16 cellular contexts compared by ENCODE assay signal in the genomic region with DNA sequence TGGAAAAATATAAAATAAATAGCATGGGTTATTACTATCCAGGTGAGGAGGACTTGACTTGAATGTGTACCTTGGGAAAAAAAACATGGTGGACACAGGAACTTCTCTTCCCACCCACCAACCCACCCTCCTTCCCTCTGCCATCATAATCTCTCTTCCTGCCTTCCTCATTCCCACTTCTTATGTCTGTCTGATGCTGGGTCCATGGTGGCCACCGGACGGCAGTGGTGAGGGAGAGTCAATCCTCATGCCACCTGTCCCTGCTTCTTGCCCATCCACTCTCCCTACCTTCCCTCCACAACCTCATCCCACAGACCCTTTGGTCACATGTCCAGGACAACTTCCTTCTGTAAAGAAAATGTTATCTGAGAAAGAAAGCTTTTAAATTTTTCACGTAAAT.
A peak's percentile ranks its signal among the peaks of the same experiment; 100 is the strongest.
DNase-seq lines count a peak whose midpoint lies in the region; ATAC-seq and TF ChIP-seq lines count a peak whose summit lies in the region.
"Had no signal": no experiment of that assay in that cellular context is flagged by ENCODE, and none has a peak within 500 bp of the region (broad histone marks: within the 10 kb centered on the region; RNA-seq: fewer than 3 reads in every experiment).

No MANE protein-coding gene starts in this region.

- no peak overlapping the region for H3K18ac ChIP-seq in neuronal stem cell (ENCODE audit: low read length)

- no peak overlapping the region for H3K14ac ChIP-seq in neuronal stem cell (ENCODE audit: low read length)

- no peak for ATAC-seq in CD4-positive, CD25-positive, alpha-beta regulatory T cell (ENCODE audit: low read depth in 2 of 2)
- no peak for ATAC-seq in HG02870 (IDR thresholded peaks at IDR 0.05; ENCODE audit: unreplicated experiment)
- ATAC-seq: GM23338, left ventricle myocardium superior, right cardiac atrium had no signal

- no peak for DNase-seq in CD4-positive, CD25-positive, alpha-beta regulatory T cell
- DNase-seq in WERI-Rb-1 (peak; percentile 8), immature natural killer cell (no peak), transverse colon (no peak), neuronal stem cell (ENCODE audit: low spot score) (no peak), progenitor cell of endocrine pancreas (ENCODE audit: low spot score, unreplicated experiment) (no peak)
- DNase-seq: colonic mucosa; left ventricle myocardium superior; NCI-H146; nephron progenitor cell; right cardiac atrium; stimulated activated CD4-positive, alpha-beta T cell treated with anti-CD3 and anti-CD28 coated beads, Interleukin-2, amount 100 ng/mL, for 48 hours had no signal

- H3K27ac ChIP-seq in BLaER1 (no peak overlapping the region), WERI-Rb-1 (no peak overlapping the region), transverse colon (no peak overlapping the region), neuronal stem cell (replicated peaks; ENCODE audit: low read length) (no peak overlapping the region)
- peak overlapping the region; percentile 91 for H3K27ac ChIP-seq in CD4-positive, CD25-positive, alpha-beta regulatory T cell (ENCODE audit: insufficient read depth, low read length, poor library complexity, severe bottlenecking)
- H3K27ac ChIP-seq: colonic mucosa, KMS-11 had no signal

- H2BK120ac ChIP-seq in neuronal stem cell (ENCODE audit: low read depth, low read length): no peak overlapping the region

- H2AFZ ChIP-seq in neuronal stem cell (ENCODE audit: low read length): no peak overlapping the region
- H2AFZ ChIP-seq: GM23338 had no signal

- TF ChIP-seq CTCF in WERI-Rb-1 (IDR thresholded peaks at IDR 0.05; ENCODE audit: low read depth, low read length) (peak; percentile 19; the same call in 1 of the 2 replicates), transverse colon (IDR thresholded peaks at IDR 0.05) (no peak), progenitor cell of endocrine pancreas (IDR thresholded peaks at IDR 0.05; ENCODE audit: unreplicated experiment) (no peak)

- H3K9ac ChIP-seq in BLaER1: no peak overlapping the region
- no peak overlapping the region for H3K9ac ChIP-seq in neuronal stem cell (ENCODE audit: low read depth, low read length, poor library complexity)
- H3K9ac ChIP-seq: KMS-11 had no signal

- H4K20me1 ChIP-seq in BLaER1: peaks cover 30% of the 10 kb centered on the region; the same call in 1 of the 2 replicates

- TF ChIP-seq EP300 in transverse colon (IDR thresholded peaks at IDR 0.05; ENCODE audit: low read depth): no peak

- no peak overlapping the region for H4K91ac ChIP-seq in neuronal stem cell (ENCODE audit: low read depth, low read length, poor library complexity)

- H3K27ac Mint-ChIP-seq in CD4-positive, CD25-positive, alpha-beta regulatory T cell: peak overlapping the region; percentile 95 to 96 (median 96)
- H3K27ac Mint-ChIP-seq in immature natural killer cell: peak overlapping the region; percentile 91 to 99 (median 97)
- no peak overlapping the region for H3K27ac Mint-ChIP-seq in progenitor cell of endocrine pancreas
- H3K27ac Mint-ChIP-seq: GM23338, nephron progenitor cell had no signal

- H3K36me3 Mint-ChIP-seq in CD4-positive, CD25-positive, alpha-beta regulatory T cell: peaks cover 51% of the 10 kb centered on the region
- H3K36me3 Mint-ChIP-seq in immature natural killer cell (peaks cover 34 to 54% (median 46%) of the 10 kb centered on the region in 3 donors), progenitor cell of endocrine pancreas (ENCODE audit: insufficient read depth) (peaks cover 19% of the 10 kb centered on the region)

- H3K4me3 ChIP-seq in BLaER1 (no peak overlapping the region), WERI-Rb-1 (ENCODE audit: low read depth, low read length) (no peak overlapping the region), transverse colon (no peak overlapping the region), neuronal stem cell (ENCODE audit: low read length in 2 of 2) (peak overlapping the region in 1 of 2 donors; percentile 58)
- H3K4me3 ChIP-seq in CD4-positive, CD25-positive, alpha-beta regulatory T cell (ENCODE audit: low read depth, low read length): peak overlapping the region; percentile 90
- H3K4me3 ChIP-seq: colonic mucosa, GM23338 had no signal

- 77 to 88% methylated on average over 1 to 3 of the region's 3 CpGs for WGBS in transverse colon (ENCODE audit: low coverage in 1 of 2), 2 donors
- WGBS in neuronal stem cell (ENCODE audit: extremely low coverage in 2 of 2, insufficient read length in 2 of 2, insufficient replicate concordance in 1 of 2), 2 donors: no CpG with 5 or more reads among the region's 3 CpGs

- H4K8ac ChIP-seq in neuronal stem cell (ENCODE audit: low read depth, low read length): no peak overlapping the region

- no peak overlapping the region for H2BK15ac ChIP-seq in neuronal stem cell (ENCODE audit: low read length)

- H3K4me2 ChIP-seq in BLaER1: 0 out of 2 replicates have a peak overlapping the region, but pooled peaks have one; percentile 3
- no peak overlapping the region for H3K4me2 ChIP-seq in neuronal stem cell (ENCODE audit: insufficient read depth, low read length, poor library complexity, severe bottlenecking)
- H3K4me2 ChIP-seq: KMS-11 had no signal

- H3K4me1 ChIP-seq in BLaER1 (peaks cover 57% of the 10 kb centered on the region), transverse colon (peaks cover 0 to 16% (median 5%) of the 10 kb centered on the region in 4 donors), neuronal stem cell (ENCODE audit: control insufficient read depth in 2 of 2, insufficient read depth in 1 of 2, low read depth in 1 of 2, low read length in 2 of 2) (peaks cover 0 to 11% of the 10 kb centered on the region in 2 donors)
- H3K4me1 ChIP-seq in CD4-positive, CD25-positive, alpha-beta regulatory T cell (ENCODE audit: control insufficient read depth, insufficient read depth, low read length, poor library complexity, severe bottlenecking): peaks cover 99% of the 10 kb centered on the region

- peaks cover 0 to 3% (median 0%) of the 10 kb centered on the region in 7 donors for H3K9me3 Mint-ChIP-seq in CD4-positive, CD25-positive, alpha-beta regulatory T cell
- H3K9me3 Mint-ChIP-seq in immature natural killer cell (peaks cover 0 to 1% (median 0%) of the 10 kb centered on the region in 6 donors), progenitor cell of endocrine pancreas (ENCODE audit: low read depth) (peaks cover 4% of the 10 kb centered on the region)

- H3K4me1 Mint-ChIP-seq in CD4-positive, CD25-positive, alpha-beta regulatory T cell: peaks cover 60 to 98% (median 87%) of the 10 kb centered on the region in 4 donors
- peaks cover 98 to 100% of the 10 kb centered on the region in 2 donors for H3K4me1 Mint-ChIP-seq in immature natural killer cell
- H3K4me1 Mint-ChIP-seq in progenitor cell of endocrine pancreas (ENCODE audit: low read depth): peaks cover 15% of the 10 kb centered on the region

- H3K4ac ChIP-seq in neuronal stem cell (ENCODE audit: low read length): no peak overlapping the region

- in situ Hi-C loops in transverse colon (cut with MboI; ENCODE audit: low pct_ligation_motif_present in 1 of 4, low pct_unique_long_range_greater_than_20kb in 1 of 4, low sequenced_read_pairs in 3 of 4): no loop called here

- no peak overlapping the region for H3K23ac ChIP-seq in neuronal stem cell (ENCODE audit: low read depth, low read length, poor library complexity)

- H2AK5ac ChIP-seq in neuronal stem cell (ENCODE audit: low read depth, low read length): no peak overlapping the region

- no peak overlapping the region for H2BK5ac ChIP-seq in neuronal stem cell (ENCODE audit: low read length)

- no peaks in the 10 kb centered on the region for H3K79me1 ChIP-seq in neuronal stem cell (ENCODE audit: low read depth, low read length)

- intact Hi-C loops in transverse colon (cut with DNase I; ENCODE audit: low total_unique reads): no loop called here

- H3K9me3 ChIP-seq in BLaER1: no peaks in the 10 kb centered on the region
- no peaks in the 10 kb centered on the region for H3K9me3 ChIP-seq in CD4-positive, CD25-positive, alpha-beta regulatory T cell (ENCODE audit: control insufficient read depth in 2 of 2, low read length in 2 of 2)
- H3K9me3 ChIP-seq in WERI-Rb-1 (ENCODE audit: severe bottlenecking): no peaks in the 10 kb centered on the region
- H3K9me3 ChIP-seq in transverse colon: no peaks in the 10 kb centered on the region
- peaks cover 2 to 8% of the 10 kb centered on the region in 2 donors for H3K9me3 ChIP-seq in neuronal stem cell (replicated peaks in 1 of 2; ENCODE audit: control insufficient read depth in 2 of 2, insufficient read depth in 1 of 2, low read depth in 1 of 2, low read length in 2 of 2)
- H3K9me3 ChIP-seq: colonic mucosa had no signal

- peaks cover 27% of the 10 kb centered on the region for H3K36me3 ChIP-seq in BLaER1
- peaks cover 31% of the 10 kb centered on the region for H3K36me3 ChIP-seq in CD4-positive, CD25-positive, alpha-beta regulatory T cell (ENCODE audit: control insufficient read depth, insufficient read depth, low read length)
- H3K36me3 ChIP-seq in WERI-Rb-1: no peaks in the 10 kb centered on the region
- H3K36me3 ChIP-seq in transverse colon: no peaks in the 10 kb centered on the region
- peaks cover 0 to 19% of the 10 kb centered on the region in 2 donors for H3K36me3 ChIP-seq in neuronal stem cell (replicated peaks in 1 of 2; ENCODE audit: control insufficient read depth in 2 of 2, insufficient read depth in 2 of 2, low read length in 2 of 2)
- H3K36me3 ChIP-seq: colonic mucosa had no signal

- H3K27me3 ChIP-seq in BLaER1 (no peaks in the 10 kb centered on the region), WERI-Rb-1 (ENCODE audit: insufficient read depth, low read depth, severe bottlenecking) (no peaks in the 10 kb centered on the region), transverse colon (no peaks in the 10 kb centered on the region), neuronal stem cell (ENCODE audit: control insufficient read depth in 3 of 3, insufficient read depth in 3 of 3, low read depth in 1 of 3, low read length in 3 of 3) (no peaks in the 10 kb centered on the region)
- H3K27me3 ChIP-seq in CD4-positive, CD25-positive, alpha-beta regulatory T cell (ENCODE audit: control insufficient read depth, insufficient read depth, low read length): no peaks in the 10 kb centered on the region
- H3K27me3 ChIP-seq: colonic mucosa had no signal

- TF ChIP-seq POLR2A in transverse colon (IDR thresholded peaks at IDR 0.05): no peak

- no peak overlapping the region for H2BK12ac ChIP-seq in neuronal stem cell (ENCODE audit: low read length)

- H3K4me3 Mint-ChIP-seq in CD4-positive, CD25-positive, alpha-beta regulatory T cell: peak overlapping the region; percentile 81 to 86 (median 82)
- H3K4me3 Mint-ChIP-seq in immature natural killer cell: peak overlapping the region; percentile 72 to 90 (median 78)
- H3K4me3 Mint-ChIP-seq in progenitor cell of endocrine pancreas (ENCODE audit: low read depth): no peak overlapping the region
- H3K4me3 Mint-ChIP-seq: GM23338, nephron progenitor cell had no signal

- no peaks in the 10 kb centered on the region for H3K27me3 Mint-ChIP-seq in CD4-positive, CD25-positive, alpha-beta regulatory T cell
- H3K27me3 Mint-ChIP-seq in immature natural killer cell (ENCODE audit: low read depth in 3 of 3): peaks cover 0 to 41% (median 34%) of the 10 kb centered on the region in 3 donors
- no peaks in the 10 kb centered on the region for H3K27me3 Mint-ChIP-seq in progenitor cell of endocrine pancreas
